ENCODE assay signal across 23 cellular contexts in the genomic region with DNA sequence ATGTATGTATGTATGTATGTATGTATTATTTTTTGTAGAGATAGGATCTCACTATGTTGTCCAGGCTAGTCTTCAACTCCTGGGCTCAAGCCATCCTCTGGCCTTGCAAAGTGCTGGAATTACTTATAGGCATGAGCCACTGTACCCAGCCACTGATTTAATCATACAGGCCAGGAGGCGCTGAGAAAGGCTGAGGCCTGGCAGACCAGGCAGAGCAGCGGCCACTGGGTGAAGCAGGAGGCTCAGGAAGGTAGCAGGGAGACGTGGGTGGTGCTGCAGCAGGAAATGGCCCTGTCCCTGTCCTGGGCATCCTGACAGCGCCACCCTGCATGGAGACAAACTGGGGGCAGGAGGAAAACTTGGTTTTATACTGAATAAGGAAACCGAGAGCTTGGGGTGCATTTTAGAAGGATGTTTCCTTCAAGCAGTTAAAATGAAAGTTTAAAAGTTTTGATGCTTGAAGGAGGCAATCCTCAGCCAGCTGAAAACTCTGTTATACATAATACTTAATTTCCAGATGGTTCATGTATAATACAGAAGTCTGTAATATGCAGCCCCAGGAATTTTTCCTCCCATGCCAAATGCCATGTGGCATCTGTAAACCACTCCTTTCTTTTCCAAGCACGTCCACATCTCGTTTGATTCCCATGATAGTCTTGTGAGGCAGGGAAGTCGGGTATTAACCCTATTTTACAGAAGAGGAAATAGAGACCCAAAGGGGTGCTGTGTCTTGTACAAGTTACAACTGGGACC.
A peak's percentile ranks its signal among the peaks of the same experiment; 100 is the strongest.
DNase-seq lines count a peak whose midpoint lies in the region; ATAC-seq and TF ChIP-seq lines count a peak whose summit lies in the region.
"Had no signal": no experiment of that assay in that cellular context is flagged by ENCODE, and none has a peak within 500 bp of the region (broad histone marks: within the 10 kb centered on the region; RNA-seq: fewer than 3 reads in every experiment).

No MANE protein-coding gene starts in this region.

- H3K36me3 Mint-ChIP-seq in chondrocyte (ENCODE audit: low read depth): no peaks in the 10 kb centered on the region
- H3K36me3 Mint-ChIP-seq: immature natural killer cell had no signal

- H3K27me3 ChIP-seq in neuronal stem cell (ENCODE audit: control insufficient read depth in 3 of 3, insufficient read depth in 3 of 3, low read depth in 1 of 3, low read length in 3 of 3): peaks cover 0 to 24% (median 0%) of the 10 kb centered on the region in 3 experiments
- H3K27me3 ChIP-seq: adrenal gland, Peyer's patch, uterus had no signal

- TF ChIP-seq CTCF in chondrocyte (IDR thresholded peaks at IDR 0.05): no peak

- peak overlapping the region; percentile 76 for H3K18ac ChIP-seq in neuronal stem cell (ENCODE audit: low read length)

- no peak overlapping the region for H4K8ac ChIP-seq in neuronal stem cell (ENCODE audit: low read depth, low read length)

- H3K4me1 Mint-ChIP-seq in chondrocyte (ENCODE audit: low read depth): no peaks in the 10 kb centered on the region
- H3K4me1 Mint-ChIP-seq: immature natural killer cell had no signal

- WGBS in neuronal stem cell (ENCODE audit: extremely low coverage in 2 of 2, insufficient read length in 2 of 2, insufficient replicate concordance in 1 of 2), 2 donors: no CpG with 5 or more reads among the region's 8 CpGs

- H2BK120ac ChIP-seq in neuronal stem cell (ENCODE audit: low read depth, low read length): no peak overlapping the region

- peak; percentile 27 for DNase-seq in EH (ENCODE audit: low read depth)
- peak; percentile 3 for DNase-seq in HT-29 (ENCODE audit: low spot score)
- DNase-seq in chondrocyte (ENCODE audit: low spot score): no peak
- DNase-seq in neuronal stem cell (ENCODE audit: low spot score): no peak
- DNase-seq in NOMO-1 treated with DMSO at 0.1 percent for 48 hours (lab: John Stamatoyannopoulos, UW; ENCODE audit: unreplicated experiment): no peak
- no peak for DNase-seq in substantia nigra (lab: John Stamatoyannopoulos, UW)
- DNase-seq: activated CD4-positive, alpha-beta T cell treated with anti-CD3 and anti-CD28 coated beads for 48 hours; activated CD8-positive, alpha-beta memory T cell treated with anti-CD3 and anti-CD28 coated beads, Interleukin-2, amount 50 U/mL, for 4 hours; activated effector memory CD4-positive, alpha-beta T cell treated with anti-CD3 and anti-CD28 coated beads, Interleukin-2, amount 50 U/mL, for 16 hours; DMS153; esophagus squamous epithelium; immature natural killer cell; left ventricle myocardium superior; NCI-H2171; Peyer's patch; T1000; uterus had no signal

- no peak overlapping the region for H2BK15ac ChIP-seq in neuronal stem cell (ENCODE audit: low read length)

- no peak overlapping the region for H3K4me2 ChIP-seq in neuronal stem cell (ENCODE audit: insufficient read depth, low read length, poor library complexity, severe bottlenecking)

- ATAC-seq in GM21576 (IDR thresholded peaks at IDR 0.05; ENCODE audit: unreplicated experiment): no peak
- ATAC-seq: left ventricle myocardium superior had no signal

- no peak overlapping the region for H2AFZ ChIP-seq in neuronal stem cell (ENCODE audit: low read length)
- H2AFZ ChIP-seq: parathyroid adenoma had no signal

- no peak overlapping the region for H3K14ac ChIP-seq in neuronal stem cell (ENCODE audit: low read length)

- H3K23ac ChIP-seq in neuronal stem cell (ENCODE audit: low read depth, low read length, poor library complexity): no peak overlapping the region

- H3K4me1 ChIP-seq in neuronal stem cell (ENCODE audit: control insufficient read depth in 2 of 2, insufficient read depth in 1 of 2, low read depth in 1 of 2, low read length in 2 of 2): peaks cover 0 to 3% of the 10 kb centered on the region in 2 donors
- H3K4me1 ChIP-seq: adrenal gland, esophagus squamous epithelium, parathyroid adenoma, Peyer's patch, uterus had no signal

- H2BK5ac ChIP-seq in neuronal stem cell (ENCODE audit: low read length): no peak overlapping the region

- no peak overlapping the region for H2AK5ac ChIP-seq in neuronal stem cell (ENCODE audit: low read depth, low read length)

- no peak overlapping the region for H3K4me3 Mint-ChIP-seq in chondrocyte (ENCODE audit: unreplicated experiment)
- H3K4me3 Mint-ChIP-seq: immature natural killer cell had no signal

- H3K9ac ChIP-seq in neuronal stem cell (ENCODE audit: low read depth, low read length, poor library complexity): no peak overlapping the region
- H3K9ac ChIP-seq: parathyroid adenoma had no signal

- no peak overlapping the region for H3K4ac ChIP-seq in neuronal stem cell (ENCODE audit: low read length)

- no peak overlapping the region for H3K4me3 ChIP-seq in neuronal stem cell (ENCODE audit: low read length in 2 of 2)
- H3K4me3 ChIP-seq: adrenal gland, cardiac muscle cell, esophagus squamous epithelium, Peyer's patch, SK-N-MC, uterus had no signal

- H3K27ac Mint-ChIP-seq in chondrocyte (ENCODE audit: unreplicated experiment): peak overlapping the region; percentile 18
- H3K27ac Mint-ChIP-seq: immature natural killer cell had no signal

- peaks cover 2% of the 10 kb centered on the region for H3K9me3 Mint-ChIP-seq in chondrocyte (ENCODE audit: low read depth)
- H3K9me3 Mint-ChIP-seq: immature natural killer cell had no signal

- H3K9me3 ChIP-seq in neuronal stem cell (replicated peaks in 1 of 2; ENCODE audit: control insufficient read depth in 2 of 2, insufficient read depth in 1 of 2, low read depth in 1 of 2, low read length in 2 of 2): no peaks in the 10 kb centered on the region
- H3K9me3 ChIP-seq: adrenal gland, esophagus squamous epithelium, Peyer's patch, uterus had no signal

- peaks cover 43% of the 10 kb centered on the region for H3K27me3 Mint-ChIP-seq in chondrocyte (ENCODE audit: low read depth)

- no peaks in the 10 kb centered on the region for H3K36me3 ChIP-seq in neuronal stem cell (replicated peaks in 1 of 2; ENCODE audit: control insufficient read depth in 2 of 2, insufficient read depth in 2 of 2, low read length in 2 of 2)
- H3K36me3 ChIP-seq: adrenal gland, cardiac muscle cell, esophagus squamous epithelium, Peyer's patch, uterus had no signal

- no peaks in the 10 kb centered on the region for H3K79me1 ChIP-seq in neuronal stem cell (ENCODE audit: low read depth, low read length)

- no peak overlapping the region for H3K27ac ChIP-seq in neuronal stem cell (replicated peaks; ENCODE audit: low read length)
- no peak overlapping the region for H3K27ac ChIP-seq in substantia nigra (ENCODE audit: low read depth, low read length, poor library complexity, severe bottlenecking)
- H3K27ac ChIP-seq: adrenal gland, C4-2B, cardiac muscle cell, esophagus squamous epithelium, parathyroid adenoma, Peyer's patch, SK-N-MC, uterus had no signal

- no peak overlapping the region for H2BK12ac ChIP-seq in neuronal stem cell (ENCODE audit: low read length)

- no peak overlapping the region for H4K91ac ChIP-seq in neuronal stem cell (ENCODE audit: low read depth, low read length, poor library complexity)

Comparison
In these comparisons a context has a peak if more than half of its experiments do, and no peak if none do; other contexts are left out.
1. DNase-seq: peak in EH (single experiment) and HT-29 (single experiment); none in chondrocyte (single experiment), neuronal stem cell (single experiment), NOMO-1 treated with DMSO at 0.1 percent for 48 hours (single experiment) and substantia nigra (0 of 49).